In the genomic region with DNA sequence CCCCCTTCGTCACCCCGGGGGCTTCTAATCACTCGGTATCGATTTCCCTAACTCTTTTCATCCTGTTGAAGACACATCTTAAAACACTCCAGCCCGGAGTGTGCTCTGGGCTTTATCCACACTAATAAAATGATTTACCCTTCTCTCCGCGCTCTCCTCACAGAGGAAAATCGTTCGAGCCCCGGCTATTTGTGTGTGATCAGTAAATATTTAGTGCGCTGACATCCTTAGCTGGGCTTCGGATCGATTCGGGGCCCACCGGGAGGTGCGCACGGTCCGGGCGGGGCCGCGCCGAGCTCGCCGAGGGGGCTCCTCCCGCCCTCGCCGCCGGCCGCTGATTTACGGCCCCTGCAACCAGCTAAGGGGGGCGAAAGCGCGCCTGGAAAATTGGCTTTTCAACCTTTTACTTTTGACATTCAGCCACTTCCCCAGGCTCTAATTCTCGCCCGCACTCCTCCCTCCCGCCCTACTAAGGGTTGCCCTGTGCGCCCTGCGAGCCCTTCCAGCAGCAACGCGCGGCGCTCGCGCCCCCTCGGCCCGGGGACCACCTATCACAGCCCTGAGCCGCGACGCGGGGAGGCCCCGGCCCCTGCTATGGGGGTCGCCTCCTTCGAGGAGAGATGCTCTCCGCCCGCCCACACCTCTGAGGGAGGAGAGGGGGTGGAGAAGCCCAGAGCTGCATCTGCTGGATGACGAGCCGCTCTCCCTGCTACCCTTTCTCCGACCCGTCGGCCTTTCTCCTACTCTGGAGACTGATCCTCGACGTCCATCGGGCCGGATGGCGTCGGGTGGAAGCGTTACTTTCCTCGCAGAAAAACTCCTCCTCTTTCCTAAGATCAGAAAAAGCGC, we compare ENCODE assay signal across 10 cellular contexts. TPM values are rescaled to one million over a fixed set of nuclear protein-coding genes. Genes with fewer than 3 reads are reported as not detected.
DNase-seq lines count a peak whose midpoint lies in the region; ATAC-seq and TF ChIP-seq lines count a peak whose summit lies in the region.
"Had no signal": no experiment of that assay in that cellular context is flagged by ENCODE, and none has a peak within 500 bp of the region (broad histone marks: within the 10 kb centered on the region; RNA-seq: fewer than 3 reads in every experiment).

No MANE protein-coding gene starts in this region.

- ATAC-seq in stimulated activated naive CD8-positive, alpha-beta T cell treated with anti-CD3 and anti-CD28 coated beads, Interleukin-15, amount 100 ng/mL, for 72 hours = no peak
- ATAC-seq in stimulated activated naive CD8-positive, alpha-beta T cell treated with anti-CD3 and anti-CD28 coated beads, Interleukin-15, Interleukin-2, amounts not matched to agents 100 U/mL and 50 U/mL, for 24 hours = no peak
- peak; percentile 55 for ATAC-seq in aorta (ENCODE audit: low FRiP score)
- no peak for ATAC-seq in SK-N-SH treated with all-trans-retinoic acid at 6 μM for 48 hours
- ATAC-seq in left colon = no peak
- ATAC-seq: activated T-cell treated with anti-CD3 and anti-CD28 coated beads, Interleukin-2, amount 50 U/mL, for 72 hours; CD8-positive, alpha-beta T cell had no signal

- peak overlapping the region; percentile 29 for H3K4me3 Mint-ChIP-seq in stimulated activated naive CD8-positive, alpha-beta T cell treated with anti-CD3 and anti-CD28 coated beads, Interleukin-15, amount 100 ng/mL, for 72 hours
- H3K4me3 Mint-ChIP-seq in nephron progenitor cell = peak overlapping the region; percentile 99
- no peak overlapping the region for H3K4me3 Mint-ChIP-seq in activated T-cell treated with anti-CD3 and anti-CD28 coated beads, Interleukin-2, amount 50 U/mL, for 24 hours
- H3K4me3 Mint-ChIP-seq: activated T-cell treated with anti-CD3 and anti-CD28 coated beads, Interleukin-2, amount 50 U/mL, for 72 hours; CD8-positive, alpha-beta T cell had no signal

- no peaks in the 10 kb centered on the region for H3K27me3 ChIP-seq in aorta (ENCODE audit: control insufficient read depth in 1 of 2, insufficient read depth in 2 of 2, low read length in 1 of 2)

- 33 to 35% methylated on average over 60 to 69 of the region's 69 CpGs for WGBS in aorta, 2 donors

- no peaks in the 10 kb centered on the region for H3K36me3 ChIP-seq in aorta (ENCODE audit: control insufficient read depth in 1 of 2, insufficient read depth in 2 of 2, low read length in 1 of 2)

- peaks cover 8% of the 10 kb centered on the region for H3K4me1 Mint-ChIP-seq in stimulated activated naive CD8-positive, alpha-beta T cell treated with anti-CD3 and anti-CD28 coated beads, Interleukin-15, amount 100 ng/mL, for 72 hours
- H3K4me1 Mint-ChIP-seq in nephron progenitor cell = peaks cover 77% of the 10 kb centered on the region
- peaks cover 7% of the 10 kb centered on the region for H3K4me1 Mint-ChIP-seq in activated T-cell treated with anti-CD3 and anti-CD28 coated beads, Interleukin-2, amount 50 U/mL, for 24 hours (ENCODE audit: low read depth)

- DNase-seq in stimulated activated naive CD8-positive, alpha-beta T cell treated with anti-CD3 and anti-CD28 coated beads, Interleukin-15, amount 100 ng/mL, for 72 hours = no peak
- DNase-seq in stimulated activated naive CD8-positive, alpha-beta T cell treated with anti-CD3 and anti-CD28 coated beads, Interleukin-15, Interleukin-2, amounts not matched to agents 100 U/mL and 50 U/mL, for 24 hours = no peak
- DNase-seq in fibroblast of the aortic adventitia (ENCODE audit: low read depth) = no peak
- peak; percentile 78 for DNase-seq in nephron progenitor cell
- peak in 1 of 2 donors; percentile 81 for DNase-seq in aorta
- no peak for DNase-seq in activated T-cell treated with anti-CD3 and anti-CD28 coated beads, Interleukin-2, amount 50 U/mL, for 24 hours
- no peak for DNase-seq in left colon
- DNase-seq: activated T-cell treated with anti-CD3 and anti-CD28 coated beads, Interleukin-2, amount 50 U/mL, for 72 hours; CD8-positive, alpha-beta T cell had no signal

- no peak overlapping the region for H3K27ac Mint-ChIP-seq in stimulated activated naive CD8-positive, alpha-beta T cell treated with anti-CD3 and anti-CD28 coated beads, Interleukin-15, amount 100 ng/mL, for 72 hours
- peak overlapping the region; percentile 99 for H3K27ac Mint-ChIP-seq in nephron progenitor cell
- H3K27ac Mint-ChIP-seq in activated T-cell treated with anti-CD3 and anti-CD28 coated beads, Interleukin-2, amount 50 U/mL, for 24 hours = no peak overlapping the region
- H3K27ac Mint-ChIP-seq: activated T-cell treated with anti-CD3 and anti-CD28 coated beads, Interleukin-2, amount 50 U/mL, for 72 hours; CD8-positive, alpha-beta T cell had no signal

- no peaks in the 10 kb centered on the region for H3K4me1 ChIP-seq in aorta (ENCODE audit: control insufficient read depth in 1 of 2, insufficient read depth in 2 of 2, low read length in 2 of 2)

- H3K9me3 Mint-ChIP-seq in stimulated activated naive CD8-positive, alpha-beta T cell treated with anti-CD3 and anti-CD28 coated beads, Interleukin-15, amount 100 ng/mL, for 72 hours = no peaks in the 10 kb centered on the region
- H3K9me3 Mint-ChIP-seq in nephron progenitor cell = no peaks in the 10 kb centered on the region
- no peaks in the 10 kb centered on the region for H3K9me3 Mint-ChIP-seq in activated T-cell treated with anti-CD3 and anti-CD28 coated beads, Interleukin-2, amount 50 U/mL, for 24 hours
- H3K9me3 Mint-ChIP-seq: CD8-positive, alpha-beta T cell had no signal

- TF ChIP-seq CTCF in fibroblast of the aortic adventitia (IDR thresholded peaks at IDR 0.05; ENCODE audit: insufficient read depth, low read length) (no peak), nephron progenitor cell (IDR thresholded peaks at IDR 0.05) (no peak)

- H3K4me3 ChIP-seq in fibroblast of the aortic adventitia (ENCODE audit: low read depth, low read length) (peak overlapping the region; percentile 35), aorta (ENCODE audit: low read length in 2 of 2) (peak overlapping the region; percentile 27 to 70)

- H3K9me3 ChIP-seq in aorta (ENCODE audit: control insufficient read depth, low read length) = no peaks in the 10 kb centered on the region

- peaks cover 88% of the 10 kb centered on the region for H3K27me3 Mint-ChIP-seq in stimulated activated naive CD8-positive, alpha-beta T cell treated with anti-CD3 and anti-CD28 coated beads, Interleukin-15, amount 100 ng/mL, for 72 hours
- H3K27me3 Mint-ChIP-seq in nephron progenitor cell (ENCODE audit: low read depth, poor library complexity) = peaks cover 46% of the 10 kb centered on the region
- H3K27me3 Mint-ChIP-seq in activated T-cell treated with anti-CD3 and anti-CD28 coated beads, Interleukin-2, amount 50 U/mL, for 24 hours = peaks cover 80% of the 10 kb centered on the region

- H3K27ac ChIP-seq in aorta (ENCODE audit: low read depth in 1 of 2, low read length in 2 of 2) = peak overlapping the region in 1 of 2 donors; percentile 66

- peaks cover 4% of the 10 kb centered on the region for H3K36me3 Mint-ChIP-seq in nephron progenitor cell (ENCODE audit: low read depth)
- H3K36me3 Mint-ChIP-seq in activated T-cell treated with anti-CD3 and anti-CD28 coated beads, Interleukin-2, amount 50 U/mL, for 24 hours (ENCODE audit: low read depth) = no peaks in the 10 kb centered on the region
- H3K36me3 Mint-ChIP-seq: CD8-positive, alpha-beta T cell had no signal

- intact Hi-C loops in aorta (cut with DNase I) (loop anchor here in 1 of 2 donors (5.0 to 10.0 kb wide), 6 partner anchors 138 to 1148 kb away; no protein-coding TSS in a partner anchor), left colon (cut with DNase I, micrococcal nuclease) (loop anchor here in 1 of 2 donors (10.0 kb wide), 1 partner anchor 1068 kb away; no protein-coding TSS in a partner anchor)

TF ChIP-seq in SK-N-SH treated with all-trans-retinoic acid at 6 μM for 48 hours, 23 proteins besides CTCF, POLR2A, EP300 and RAD21 (continues in another document):
- TF ChIP-seq ZNF70 (CRISPR knock-in tag; IDR thresholded peaks at IDR 0.05) = no peak
- TF ChIP-seq RARB (CRISPR knock-in tag; IDR thresholded peaks at IDR 0.05) = no peak
- TF ChIP-seq, protein P1, sequence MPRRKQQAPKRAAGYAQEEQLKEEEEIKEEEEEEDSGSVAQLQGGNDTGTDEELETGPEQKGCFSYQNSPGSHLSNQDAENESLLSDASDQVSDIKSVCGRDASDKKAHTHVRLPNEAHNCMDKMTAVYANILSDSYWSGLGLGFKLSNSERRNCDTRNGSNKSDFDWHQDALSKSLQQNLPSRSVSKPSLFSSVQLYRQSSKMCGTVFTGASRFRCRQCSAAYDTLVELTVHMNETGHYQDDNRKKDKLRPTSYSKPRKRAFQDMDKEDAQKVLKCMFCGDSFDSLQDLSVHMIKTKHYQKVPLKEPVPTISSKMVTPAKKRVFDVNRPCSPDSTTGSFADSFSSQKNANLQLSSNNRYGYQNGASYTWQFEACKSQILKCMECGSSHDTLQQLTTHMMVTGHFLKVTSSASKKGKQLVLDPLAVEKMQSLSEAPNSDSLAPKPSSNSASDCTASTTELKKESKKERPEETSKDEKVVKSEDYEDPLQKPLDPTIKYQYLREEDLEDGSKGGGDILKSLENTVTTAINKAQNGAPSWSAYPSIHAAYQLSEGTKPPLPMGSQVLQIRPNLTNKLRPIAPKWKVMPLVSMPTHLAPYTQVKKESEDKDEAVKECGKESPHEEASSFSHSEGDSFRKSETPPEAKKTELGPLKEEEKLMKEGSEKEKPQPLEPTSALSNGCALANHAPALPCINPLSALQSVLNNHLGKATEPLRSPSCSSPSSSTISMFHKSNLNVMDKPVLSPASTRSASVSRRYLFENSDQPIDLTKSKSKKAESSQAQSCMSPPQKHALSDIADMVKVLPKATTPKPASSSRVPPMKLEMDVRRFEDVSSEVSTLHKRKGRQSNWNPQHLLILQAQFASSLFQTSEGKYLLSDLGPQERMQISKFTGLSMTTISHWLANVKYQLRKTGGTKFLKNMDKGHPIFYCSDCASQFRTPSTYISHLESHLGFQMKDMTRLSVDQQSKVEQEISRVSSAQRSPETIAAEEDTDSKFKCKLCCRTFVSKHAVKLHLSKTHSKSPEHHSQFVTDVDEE (CRISPR knock-in tag; IDR thresholded peaks at IDR 0.05) = no peak
- TF ChIP-seq, protein P2, sequence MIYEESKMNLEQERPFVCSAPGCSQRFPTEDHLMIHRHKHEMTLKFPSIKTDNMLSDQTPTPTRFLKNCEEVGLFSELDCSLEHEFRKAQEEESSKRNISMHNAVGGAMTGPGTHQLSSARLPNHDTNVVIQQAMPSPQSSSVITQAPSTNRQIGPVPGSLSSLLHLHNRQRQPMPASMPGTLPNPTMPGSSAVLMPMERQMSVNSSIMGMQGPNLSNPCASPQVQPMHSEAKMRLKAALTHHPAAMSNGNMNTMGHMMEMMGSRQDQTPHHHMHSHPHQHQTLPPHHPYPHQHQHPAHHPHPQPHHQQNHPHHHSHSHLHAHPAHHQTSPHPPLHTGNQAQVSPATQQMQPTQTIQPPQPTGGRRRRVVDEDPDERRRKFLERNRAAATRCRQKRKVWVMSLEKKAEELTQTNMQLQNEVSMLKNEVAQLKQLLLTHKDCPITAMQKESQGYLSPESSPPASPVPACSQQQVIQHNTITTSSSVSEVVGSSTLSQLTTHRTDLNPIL (CRISPR knock-in tag; IDR thresholded peaks at IDR 0.05; ENCODE audit: low read depth) = no peak
- no peak for TF ChIP-seq ZFP3 (CRISPR knock-in tag; IDR thresholded peaks at IDR 0.05)
- TF ChIP-seq TCF4 (CRISPR knock-in tag; IDR thresholded peaks at IDR 0.05; ENCODE audit: borderline replicate concordance) = no peak

RNA-seq across cellular contexts. Expression of a gene that starts 7.9 kb away (rescaled TPM):
- total RNA-seq in fibroblast of the aortic adventitia (ENCODE audit: low replicate concordance) (15.5 and 20.2 TPM in 2 replicates), aorta (100 to 1,000 TPM; 102 to 132 TPM), left colon (10 to 100 TPM; 24.9 to 35.3 TPM)
- 100 to 1,000 TPM in 1 of 2 donors, 10 to 100 TPM in 1; 26.0 to 115 TPM for polyA plus RNA-seq in aorta
- total RNA-seq: activated T-cell treated with anti-CD3 and anti-CD28 coated beads, Interleukin-2, amount 50 U/mL, for 72 hours; CD8-positive, alpha-beta T cell had no signal
